ENCODE assay signal across 8 cellular contexts in genomic region chr6:7243188-7243942, GRCh38.
DNase-seq lines count a peak whose midpoint lies in the region; ATAC-seq and TF ChIP-seq lines count a peak whose summit lies in the region.

No MANE protein-coding gene starts in this region.

- H3K27ac ChIP-seq in BLaER1, result peak overlapping the region; percentile 50; the same call in 1 of the 2 replicates
- peak overlapping the region; percentile 74 for H3K27ac ChIP-seq in colonic mucosa

- TF ChIP-seq CTCF in colonic mucosa (IDR thresholded peaks at IDR 0.05), result peak; percentile 88

- H3K4me1 ChIP-seq in BLaER1 (peaks cover 52% of the 10 kb centered on the region), colonic mucosa (peaks cover 13% of the 10 kb centered on the region)

- peaks cover 24% of the 10 kb centered on the region; the same call in 1 of the 2 replicates for H4K20me1 ChIP-seq in BLaER1

- peak overlapping the region; percentile 52 for H3K4me2 ChIP-seq in BLaER1

- H3K36me3 Mint-ChIP-seq in T-helper 17 cell (ENCODE audit: low read depth), result peaks cover 2% of the 10 kb centered on the region
- peaks cover 53% of the 10 kb centered on the region for H3K36me3 Mint-ChIP-seq in stimulated activated memory B cell treated with anti-CD40 and anti-IgM and Interleukin-4, amounts not matched to agents 10 μg/mL and 1 μg/mL and 100 μg/mL, for 72 hours

- H3K9me3 ChIP-seq in BLaER1 (no peaks in the 10 kb centered on the region), T-helper 17 cell (ENCODE audit: control insufficient read depth, low read length, poor library complexity, severe bottlenecking) (no peaks in the 10 kb centered on the region), colonic mucosa (no peaks in the 10 kb centered on the region)

- peaks cover 19% of the 10 kb centered on the region for H3K4me1 Mint-ChIP-seq in T-helper 17 cell
- peaks cover 49% of the 10 kb centered on the region for H3K4me1 Mint-ChIP-seq in stimulated activated memory B cell treated with anti-CD40 and anti-IgM and Interleukin-4, amounts not matched to agents 10 μg/mL and 1 μg/mL and 100 μg/mL, for 72 hours

- no peaks in the 10 kb centered on the region for H3K9me3 Mint-ChIP-seq in stimulated activated memory B cell treated with anti-CD40 and anti-IgM and Interleukin-4, amounts not matched to agents 10 μg/mL and 1 μg/mL and 100 μg/mL, for 72 hours

- peak overlapping the region; percentile 25 for H3K4me3 Mint-ChIP-seq in T-helper 17 cell
- H3K4me3 Mint-ChIP-seq in stimulated activated memory B cell treated with anti-CD40 and anti-IgM and Interleukin-4, amounts not matched to agents 10 μg/mL and 1 μg/mL and 100 μg/mL, for 72 hours, result no peak overlapping the region

- H3K27me3 ChIP-seq in BLaER1 (no peaks in the 10 kb centered on the region), colonic mucosa (no peaks in the 10 kb centered on the region)

- H3K27ac Mint-ChIP-seq in T-helper 17 cell, result peak overlapping the region; percentile 65
- peak overlapping the region; percentile 53 for H3K27ac Mint-ChIP-seq in stimulated activated memory B cell treated with anti-CD40 and anti-IgM and Interleukin-4, amounts not matched to agents 10 μg/mL and 1 μg/mL and 100 μg/mL, for 72 hours

- H3K27me3 Mint-ChIP-seq in T-helper 17 cell, result no peaks in the 10 kb centered on the region
- H3K27me3 Mint-ChIP-seq in stimulated activated memory B cell treated with anti-CD40 and anti-IgM and Interleukin-4, amounts not matched to agents 10 μg/mL and 1 μg/mL and 100 μg/mL, for 72 hours, result no peaks in the 10 kb centered on the region

- peak; percentile 34 for ATAC-seq in GM18907 (IDR thresholded peaks at IDR 0.05; ENCODE audit: unreplicated experiment)
- peak; percentile 83 for ATAC-seq in T-helper 17 cell
- peak; percentile 52 for ATAC-seq in left lobe of liver
- peak; percentile 67 for ATAC-seq in stimulated activated memory B cell treated with anti-CD40 and anti-IgM and Interleukin-4, amounts not matched to agents 10 μg/mL and 1 μg/mL and 100 μg/mL, for 72 hours
- no peak for ATAC-seq in HG03135 (IDR thresholded peaks at IDR 0.05; ENCODE audit: unreplicated experiment)

- DNase-seq in NCI-H128 (lab: John Stamatoyannopoulos, UW; ENCODE audit: unreplicated experiment) (peak; percentile 43), T-helper 17 cell (peak in 1 of 3 donors; percentile 30), colonic mucosa (peak; percentile 63), left lobe of liver (ENCODE audit: low spot score) (no peak)

- H3K9ac ChIP-seq in BLaER1, result peak overlapping the region; percentile 21; the same call in 1 of the 2 replicates
- H3K9ac ChIP-seq in colonic mucosa (ENCODE audit: low read depth in 2 of 2, low read length in 2 of 2), result peak overlapping the region in 1 of 2 donors; percentile 48

- H3K36me3 ChIP-seq in BLaER1 (peaks cover 74% of the 10 kb centered on the region), colonic mucosa (peaks cover 14% of the 10 kb centered on the region)

- intact Hi-C loops in colonic mucosa (cut with DNase I), result loop anchor here (5.0 to 10.0 kb wide), 2 partner anchors 519 to 566 kb away; no protein-coding TSS in a partner anchor

- H3K4me3 ChIP-seq in BLaER1 (no peak overlapping the region), colonic mucosa (no peak overlapping the region)
